Comparison of ENCODE assay signal across 8 cellular contexts in genomic region chr12:22544038-22544979, GRCh38. TPM values are rescaled to one million over a fixed set of nuclear protein-coding genes. Genes with fewer than 3 reads are reported as not detected.
DNase-seq lines count a peak whose midpoint lies in the region; TF ChIP-seq lines count a peak whose summit lies in the region.

TSS of gene C2CD5 (minus strand) at chr12:22544542. CDS start at chr12:22544150, 392 bp downstream.

- peak within 1 kb of the TSS; percentile 98 for H2AFZ ChIP-seq in neuronal stem cell (ENCODE audit: low read length)

- peak within 1 kb of the TSS; percentile 90 for H3K27ac ChIP-seq in SJCRH30
- peak within 1 kb of the TSS; percentile 94 for H3K27ac ChIP-seq in neuronal stem cell (replicated peaks; ENCODE audit: low read length)

- peak within 1 kb of the TSS; percentile 70 for H3K4me2 ChIP-seq in neuronal stem cell (ENCODE audit: insufficient read depth, low read length, poor library complexity, severe bottlenecking)

- H3K4me3 ChIP-seq in HAP-1 (peak within 1 kb of the TSS; percentile 86), MG63 (peak within 1 kb of the TSS; percentile 89), SJCRH30 (peak within 1 kb of the TSS; percentile 83), neuronal stem cell (ENCODE audit: low read length in 2 of 2) (peak within 1 kb of the TSS; percentile 84 to 98)

- H3K4me1 ChIP-seq in HAP-1 (peaks cover 8% of the 10 kb centered on the region), SJCRH30 (no peaks in the 10 kb centered on the region), neuronal stem cell (ENCODE audit: control insufficient read depth in 2 of 2, insufficient read depth in 1 of 2, low read depth in 1 of 2, low read length in 2 of 2) (peaks cover 0 to 4% of the 10 kb centered on the region in 2 donors)

- H3K9ac ChIP-seq in neuronal stem cell (ENCODE audit: low read depth, low read length, poor library complexity), result peak within 1 kb of the TSS; percentile 88

- H3K27me3 ChIP-seq in HAP-1 (ENCODE audit: low read depth) (no peaks in the 10 kb centered on the region), MG63 (no peaks in the 10 kb centered on the region), SJCRH30 (no peaks in the 10 kb centered on the region), neuronal stem cell (ENCODE audit: control insufficient read depth in 3 of 3, insufficient read depth in 3 of 3, low read depth in 1 of 3, low read length in 3 of 3) (no peaks in the 10 kb centered on the region)

- no peak within 1 kb of the TSS for H2BK12ac ChIP-seq in neuronal stem cell (ENCODE audit: low read length)

- no peak within 1 kb of the TSS for H4K91ac ChIP-seq in neuronal stem cell (ENCODE audit: low read depth, low read length, poor library complexity)

- H3K9me3 ChIP-seq in HAP-1, result peaks cover 4% of the 10 kb centered on the region; the same call in 1 of the 2 replicates
- H3K9me3 ChIP-seq in MG63, result no peaks in the 10 kb centered on the region
- no peaks in the 10 kb centered on the region for H3K9me3 ChIP-seq in SJCRH30 (replicated peaks)
- H3K9me3 ChIP-seq in neuronal stem cell (replicated peaks in 1 of 2; ENCODE audit: control insufficient read depth in 2 of 2, insufficient read depth in 1 of 2, low read depth in 1 of 2, low read length in 2 of 2), result no peaks in the 10 kb centered on the region

- H2BK15ac ChIP-seq in neuronal stem cell (ENCODE audit: low read length), result no peak within 1 kb of the TSS

- H4K8ac ChIP-seq in neuronal stem cell (ENCODE audit: low read depth, low read length), result no peak within 1 kb of the TSS

- H3K14ac ChIP-seq in neuronal stem cell (ENCODE audit: low read length), result no peak within 1 kb of the TSS

- peak within 1 kb of the TSS; percentile 77 for H2BK5ac ChIP-seq in neuronal stem cell (ENCODE audit: low read length)

- peak within 1 kb of the TSS; percentile 17 for H3K4ac ChIP-seq in neuronal stem cell (ENCODE audit: low read length)

- in situ Hi-C loops in HAP-1 (cut with MboI; ENCODE audit: low sequenced_read_pairs), result loop anchor here (25.0 kb wide), 1 partner anchor 93 kb away; the partner anchor contains the start of gene ETNK1

- TF ChIP-seq CTCF in subcutaneous adipose tissue (IDR thresholded peaks at IDR 0.05; ENCODE audit: low read depth), result no peak

- peak within 1 kb of the TSS; percentile 30 for H2BK120ac ChIP-seq in neuronal stem cell (ENCODE audit: low read depth, low read length)

- peak within 1 kb of the TSS; percentile 97 for H3K18ac ChIP-seq in neuronal stem cell (ENCODE audit: low read length)

- H3K36me3 ChIP-seq in HAP-1 (replicated peaks), result 0 out of 2 replicates have a peak, but pooled peaks cover 2% of the 10 kb centered on the region
- no peaks in the 10 kb centered on the region for H3K36me3 ChIP-seq in MG63
- H3K36me3 ChIP-seq in SJCRH30, result no peaks in the 10 kb centered on the region
- H3K36me3 ChIP-seq in neuronal stem cell (replicated peaks in 1 of 2; ENCODE audit: control insufficient read depth in 2 of 2, insufficient read depth in 2 of 2, low read length in 2 of 2), result peaks cover 0 to 5% of the 10 kb centered on the region in 2 donors

- peaks cover 2% of the 10 kb centered on the region for H3K79me1 ChIP-seq in neuronal stem cell (ENCODE audit: low read depth, low read length)

- peak within 1 kb of the TSS; percentile 35 for H2AK5ac ChIP-seq in neuronal stem cell (ENCODE audit: low read depth, low read length)

- WGBS in neuronal stem cell (ENCODE audit: extremely low coverage in 2 of 2, insufficient read length in 2 of 2, insufficient replicate concordance in 1 of 2), 2 donors, result no CpG with 5 or more reads among the region's 80 CpGs

- peak; percentile 70 for DNase-seq in GF-D8 (lab: John Stamatoyannopoulos, UW)
- DNase-seq in HAP-1 (ENCODE audit: low spot score in 2 of 2), result peak; percentile 92 to 98
- peak; percentile 98 for DNase-seq in MG63
- peak; percentile 98 for DNase-seq in SJCRH30
- peak; percentile 80 to 92 (median 90) for DNase-seq in activated naive CD4-positive, alpha-beta T cell (lab: John Stamatoyannopoulos, UW)
- DNase-seq in foreskin melanocyte, result peak; percentile 96
- peak; percentile 96 for DNase-seq in neuronal stem cell (ENCODE audit: low spot score)

- peak within 1 kb of the TSS; percentile 83 for H3K23ac ChIP-seq in neuronal stem cell (ENCODE audit: low read depth, low read length, poor library complexity)

RNA-seq across cellular contexts. Expression of gene C2CD5, which starts in this region (rescaled TPM):
- 13.1 and 61.5 TPM in 2 replicates for total RNA-seq in MG63 (2014; rRNA removed; shearing (Covaris generic); ENCODE audit: low replicate concordance)
- total RNA-seq in SJCRH30 (2014; rRNA removed; shearing (Covaris generic)), result 23.5 and 28.9 TPM in 2 replicates
- 29.8 TPM for polyA plus RNA-seq in neuronal stem cell (2013, experiment 1 of 2)
- polyA plus RNA-seq in neuronal stem cell (2013, experiment 2 of 2), result 29.3 TPM
- total RNA-seq in subcutaneous adipose tissue, result 10 to 100 TPM; 41.8 to 73.4 (median 55.5) TPM

Comparison
In these comparisons a context has a peak if more than half of its experiments do, and no peak if none do; other contexts are left out.
1. Peak in every context shown above with its lines: DNase-seq, H3K4me3 ChIP-seq and H3K27ac ChIP-seq.